ENCODE assay signal across 8 cellular contexts in genomic region chr15:72796515-72797337, GRCh38. TPM values are rescaled to one million over a fixed set of nuclear protein-coding genes. Genes with fewer than 3 reads are reported as not detected.
A peak's percentile ranks its signal among the peaks of the same experiment; 100 is the strongest.
DNase-seq lines count a peak whose midpoint lies in the region; ATAC-seq and TF ChIP-seq lines count a peak whose summit lies in the region.

No MANE protein-coding gene starts in this region.

- peaks cover 21% of the 10 kb centered on the region for H3K27me3 Mint-ChIP-seq in activated naive CD8-positive, alpha-beta T cell

- RAD21 ChIA-PET in HCT116 (lab: Charles Lee; ENCODE audit: low non-redundant PET in 1 of 2, low total read pairs in 2 of 2, uncharacterized antibody in 2 of 2, unreplicated experiment in 2 of 2): interaction anchor here in 1 of 2 experiments (1.1 kb wide), 1 partner anchor 285 kb away, joined by 3 read pairs; no protein-coding TSS in a partner anchor

- peak overlapping the region; percentile 86 for H3K4me3 Mint-ChIP-seq in activated naive CD8-positive, alpha-beta T cell

- H3K36me3 ChIP-seq in HCT116 (ENCODE audit: control insufficient read depth in 1 of 2, insufficient read depth in 2 of 2, low read length in 2 of 2): no peaks in the 10 kb centered on the region
- H3K36me3 ChIP-seq in cardiac muscle cell: no peaks in the 10 kb centered on the region
- H3K36me3 ChIP-seq in parathyroid adenoma (ENCODE audit: control insufficient read depth, insufficient read depth, low read length): no peaks in the 10 kb centered on the region

- peak overlapping the region; percentile 46 to 64 for H3K4me3 ChIP-seq in HCT116 (replicated peaks in 1 of 2; ENCODE audit: low read depth in 1 of 2, low read length in 2 of 2)
- peak overlapping the region; percentile 36 for H3K4me3 ChIP-seq in cardiac muscle cell
- peak overlapping the region; percentile 33 for H3K4me3 ChIP-seq in parathyroid adenoma (ENCODE audit: low read depth, low read length)

- H3K9ac ChIP-seq in HCT116 (ENCODE audit: low read length) (peak overlapping the region; percentile 59), parathyroid adenoma (no peak overlapping the region)

- TF ChIP-seq CTCF in HCT116 (IDR thresholded peaks at IDR 0.05 in 2 of 3, conservative IDR thresholded peaks at IDR 0.05 in 1 of 3; ENCODE audit: borderline replicate concordance in 1 of 3, insufficient read depth in 1 of 3, low read depth in 2 of 3, low read length in 2 of 3): peak; percentile 24 to 54 (median 37); a peak in 3 of 6 replicates
- peak; percentile 41 for TF ChIP-seq CTCF in cardiac muscle cell (IDR thresholded peaks at IDR 0.05; ENCODE audit: low read depth, low read length)
- TF ChIP-seq CTCF in parathyroid adenoma (IDR thresholded peaks at IDR 0.05): peak; percentile 15

- TF ChIP-seq RAD21 in HCT116 (IDR thresholded peaks at IDR 0.05; ENCODE audit: low read depth): peak; percentile 52

- no peak overlapping the region for H3K27ac Mint-ChIP-seq in activated naive CD8-positive, alpha-beta T cell

- POLR2A ChIA-PET in HCT116 (lab: Charles Lee): no interaction called here

- H3K9me2 ChIP-seq in HCT116 (ENCODE audit: insufficient read depth): no peaks in the 10 kb centered on the region

- H2AFZ ChIP-seq in HCT116 (ENCODE audit: low read depth, low read length, poor library complexity, severe bottlenecking) (peak overlapping the region; percentile 95), parathyroid adenoma (peak overlapping the region; percentile 56)

- H3K27me3 ChIP-seq in HCT116 (ENCODE audit: insufficient read depth, low read length): peaks cover 6% of the 10 kb centered on the region; the same call in 1 of the 2 replicates
- H3K27me3 ChIP-seq in cardiac muscle cell: no peaks in the 10 kb centered on the region
- H3K27me3 ChIP-seq in parathyroid adenoma (ENCODE audit: control insufficient read depth, insufficient read depth, low read length): no peaks in the 10 kb centered on the region

- H3K4me2 ChIP-seq in HCT116 (ENCODE audit: low read length): peak overlapping the region; percentile 94
- peak overlapping the region; percentile 74 for H3K4me2 ChIP-seq in parathyroid adenoma (ENCODE audit: low read length)

- intact Hi-C loops in HCT116 (cut with micrococcal nuclease): loop anchor here (1.0 kb wide), 1 partner anchor 285 kb away; no protein-coding TSS in a partner anchor

- CTCF ChIA-PET in HCT116 (lab: Charles Lee): no interaction called here

- no TSS peak for BruUV-seq in HCT116 (replicated peaks; lab: Mats Ljungman, UMichigan)

- H3K27ac ChIP-seq in HCT116 (ENCODE audit: low read depth, low read length) (no peak overlapping the region; the same call in 1 of the 2 replicates), cardiac muscle cell (no peak overlapping the region), parathyroid adenoma (no peak overlapping the region)

- TF ChIP-seq POLR2A in HCT116 (IDR thresholded peaks at IDR 0.05; ENCODE audit: borderline replicate concordance, extremely low read depth, insufficient read depth, insufficient read length): no peak

- DNase-seq in DMS53 (lab: John Stamatoyannopoulos, UW) (peak; percentile 80), HCT116 (ENCODE audit: low read depth, low spot score) (peak; percentile 15), RKO (ENCODE audit: low spot score) (peak; percentile 73), cardiac muscle cell (ENCODE audit: low read depth in 1 of 2, low spot score in 1 of 2) (peak; percentile 71), NCI-H446 treated with DMSO at 0.1 percent for 48 hours (lab: John Stamatoyannopoulos, UW) (no peak)

- no peaks in the 10 kb centered on the region for H3K9me3 ChIP-seq in HCT116 (ENCODE audit: control insufficient read depth in 1 of 2, insufficient read depth in 1 of 2, low read depth in 1 of 2, low read length in 2 of 2)
- H3K9me3 ChIP-seq in cardiac muscle cell (ENCODE audit: low read depth): no peaks in the 10 kb centered on the region
- H3K9me3 ChIP-seq in parathyroid adenoma (ENCODE audit: control insufficient read depth, low read length): no peaks in the 10 kb centered on the region

- H3K9me3 Mint-ChIP-seq in activated naive CD8-positive, alpha-beta T cell (ENCODE audit: low read depth): no peaks in the 10 kb centered on the region

- H3K36me3 Mint-ChIP-seq in activated naive CD8-positive, alpha-beta T cell: no peaks in the 10 kb centered on the region

- H3K4me1 Mint-ChIP-seq in activated naive CD8-positive, alpha-beta T cell (ENCODE audit: low read depth): peaks cover 5% of the 10 kb centered on the region

- H3K4me1 ChIP-seq in HCT116 (ENCODE audit: control insufficient read depth in 1 of 2, insufficient read depth in 2 of 2, low read length in 2 of 2) (peaks cover 0 to 10% of the 10 kb centered on the region in 2 experiments; a peak in 1 of 4 replicates), cardiac muscle cell (ENCODE audit: low read depth) (no peaks in the 10 kb centered on the region), parathyroid adenoma (no peaks in the 10 kb centered on the region)

- H3K79me2 ChIP-seq in HCT116 (ENCODE audit: insufficient read depth, low read length): no peaks in the 10 kb centered on the region
- no peaks in the 10 kb centered on the region for H3K79me2 ChIP-seq in parathyroid adenoma

- ATAC-seq in HCT116 (peak; percentile 95), HG03025 (IDR thresholded peaks at IDR 0.05; ENCODE audit: low FRiP score, unreplicated experiment) (no peak)

- no peaks in the 10 kb centered on the region for H4K20me1 ChIP-seq in HCT116 (ENCODE audit: insufficient read depth)

TF ChIP-seq in HCT116, 20 proteins besides CTCF, POLR2A, EP300 and RAD21:
- TF ChIP-seq SP1 (IDR thresholded peaks at IDR 0.05; ENCODE audit: low read depth) (no peak), CEBPB (IDR thresholded peaks at IDR 0.05; ENCODE audit: low read depth) (no peak), YY1 (IDR thresholded peaks at IDR 0.05; ENCODE audit: extremely low read depth, insufficient replicate concordance, low read depth, low read length) (no peak), POLR2AphosphoS5 (IDR thresholded peaks at IDR 0.05; ENCODE audit: low read depth, low read length) (0 out of 2 replicates have a peak, but pooled peaks have one; percentile 17), EGR1 (IDR thresholded peaks at IDR 0.05; ENCODE audit: low read depth) (no peak)
- TF ChIP-seq, protein P1, sequence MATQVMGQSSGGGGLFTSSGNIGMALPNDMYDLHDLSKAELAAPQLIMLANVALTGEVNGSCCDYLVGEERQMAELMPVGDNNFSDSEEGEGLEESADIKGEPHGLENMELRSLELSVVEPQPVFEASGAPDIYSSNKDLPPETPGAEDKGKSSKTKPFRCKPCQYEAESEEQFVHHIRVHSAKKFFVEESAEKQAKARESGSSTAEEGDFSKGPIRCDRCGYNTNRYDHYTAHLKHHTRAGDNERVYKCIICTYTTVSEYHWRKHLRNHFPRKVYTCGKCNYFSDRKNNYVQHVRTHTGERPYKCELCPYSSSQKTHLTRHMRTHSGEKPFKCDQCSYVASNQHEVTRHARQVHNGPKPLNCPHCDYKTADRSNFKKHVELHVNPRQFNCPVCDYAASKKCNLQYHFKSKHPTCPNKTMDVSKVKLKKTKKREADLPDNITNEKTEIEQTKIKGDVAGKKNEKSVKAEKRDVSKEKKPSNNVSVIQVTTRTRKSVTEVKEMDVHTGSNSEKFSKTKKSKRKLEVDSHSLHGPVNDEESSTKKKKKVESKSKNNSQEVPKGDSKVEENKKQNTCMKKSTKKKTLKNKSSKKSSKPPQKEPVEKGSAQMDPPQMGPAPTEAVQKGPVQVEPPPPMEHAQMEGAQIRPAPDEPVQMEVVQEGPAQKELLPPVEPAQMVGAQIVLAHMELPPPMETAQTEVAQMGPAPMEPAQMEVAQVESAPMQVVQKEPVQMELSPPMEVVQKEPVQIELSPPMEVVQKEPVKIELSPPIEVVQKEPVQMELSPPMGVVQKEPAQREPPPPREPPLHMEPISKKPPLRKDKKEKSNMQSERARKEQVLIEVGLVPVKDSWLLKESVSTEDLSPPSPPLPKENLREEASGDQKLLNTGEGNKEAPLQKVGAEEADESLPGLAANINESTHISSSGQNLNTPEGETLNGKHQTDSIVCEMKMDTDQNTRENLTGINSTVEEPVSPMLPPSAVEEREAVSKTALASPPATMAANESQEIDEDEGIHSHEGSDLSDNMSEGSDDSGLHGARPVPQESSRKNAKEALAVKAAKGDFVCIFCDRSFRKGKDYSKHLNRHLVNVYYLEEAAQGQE (IDR thresholded peaks at IDR 0.05; ENCODE audit: low read depth): no peak

RNA-seq across cellular contexts. Expression of gene ADPGK, which starts 13.2 kb away (rescaled TPM):
- total RNA-seq in HCT116 (2021; ENCODE audit: unreplicated experiment): 41.5 TPM
- polyA plus RNA-seq in HCT116 (2012): 19.6 and 26.5 TPM in 2 replicates
- total RNA-seq in cardiac muscle cell: 32.3 and 40.0 TPM in 2 replicates
- 37.3 and 40.6 TPM in 2 replicates for polyA plus RNA-seq in cardiac muscle cell
